1 cellular context compared by ENCODE assay signal in the genomic region with DNA sequence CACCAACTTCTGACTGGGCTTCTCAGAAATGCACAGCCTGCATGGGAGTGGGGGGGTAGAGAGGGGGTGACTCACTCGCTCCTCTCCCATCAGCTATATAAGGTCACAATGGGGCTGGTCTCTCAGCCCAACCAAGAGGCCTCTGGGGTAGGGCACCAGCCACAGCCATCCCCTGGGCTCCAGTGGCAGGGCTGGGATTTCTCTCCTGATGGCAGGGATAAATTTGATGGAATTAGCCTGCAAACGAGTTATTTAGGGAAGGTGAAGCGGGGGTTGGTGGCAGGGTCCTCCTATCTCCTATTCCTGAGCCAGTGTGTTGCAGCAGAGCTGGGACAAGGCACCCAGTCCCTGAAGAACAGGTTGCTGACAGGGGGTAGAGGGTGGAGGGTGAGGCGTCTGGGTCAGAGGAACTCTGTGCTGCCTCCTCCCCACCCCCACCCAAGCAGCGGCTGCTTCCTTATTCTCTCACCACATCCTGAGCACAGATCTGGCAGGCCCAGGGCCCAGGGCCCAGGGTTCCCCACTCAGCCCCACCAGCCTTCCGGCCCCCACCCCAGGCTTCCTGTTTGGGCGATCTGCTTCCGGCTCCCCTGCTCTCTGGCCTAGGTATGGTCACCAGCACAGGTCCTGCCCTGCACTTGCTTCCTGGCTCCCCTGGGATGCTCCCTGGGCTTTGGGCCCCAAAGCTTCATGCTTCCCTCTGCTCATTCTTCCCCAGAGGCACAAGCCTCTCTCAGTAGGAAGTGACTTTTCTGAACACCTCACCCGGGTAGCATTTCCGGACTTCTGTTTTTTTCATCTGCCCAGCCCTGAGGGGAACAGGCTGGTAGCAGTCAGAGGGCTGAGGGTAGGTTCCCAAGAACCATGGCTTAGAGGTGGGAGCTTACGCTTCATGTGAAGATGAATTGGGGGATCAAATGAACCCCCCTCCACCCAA.
A peak's percentile ranks its signal among the peaks of the same experiment; 100 is the strongest.
TF ChIP-seq lines count a peak whose summit lies in the region.

No MANE protein-coding gene starts in this region.

TF ChIP-seq in GM12878, 131 proteins besides CTCF, POLR2A, EP300 and RAD21 (continued from another document and continues in another):
- no peak for TF ChIP-seq YBX1 (IDR thresholded peaks at IDR 0.05)
- TF ChIP-seq, protein P1, sequence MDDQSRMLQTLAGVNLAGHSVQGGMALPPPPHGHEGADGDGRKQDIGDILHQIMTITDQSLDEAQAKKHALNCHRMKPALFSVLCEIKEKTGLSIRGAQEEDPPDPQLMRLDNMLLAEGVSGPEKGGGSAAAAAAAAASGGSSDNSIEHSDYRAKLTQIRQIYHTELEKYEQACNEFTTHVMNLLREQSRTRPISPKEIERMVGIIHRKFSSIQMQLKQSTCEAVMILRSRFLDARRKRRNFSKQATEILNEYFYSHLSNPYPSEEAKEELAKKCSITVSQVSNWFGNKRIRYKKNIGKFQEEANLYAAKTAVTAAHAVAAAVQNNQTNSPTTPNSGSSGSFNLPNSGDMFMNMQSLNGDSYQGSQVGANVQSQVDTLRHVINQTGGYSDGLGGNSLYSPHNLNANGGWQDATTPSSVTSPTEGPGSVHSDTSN (IDR thresholded peaks at IDR 0.05; ENCODE audit: insufficient replicate concordance, low read depth, low read length) = no peak
- TF ChIP-seq, protein P2, sequence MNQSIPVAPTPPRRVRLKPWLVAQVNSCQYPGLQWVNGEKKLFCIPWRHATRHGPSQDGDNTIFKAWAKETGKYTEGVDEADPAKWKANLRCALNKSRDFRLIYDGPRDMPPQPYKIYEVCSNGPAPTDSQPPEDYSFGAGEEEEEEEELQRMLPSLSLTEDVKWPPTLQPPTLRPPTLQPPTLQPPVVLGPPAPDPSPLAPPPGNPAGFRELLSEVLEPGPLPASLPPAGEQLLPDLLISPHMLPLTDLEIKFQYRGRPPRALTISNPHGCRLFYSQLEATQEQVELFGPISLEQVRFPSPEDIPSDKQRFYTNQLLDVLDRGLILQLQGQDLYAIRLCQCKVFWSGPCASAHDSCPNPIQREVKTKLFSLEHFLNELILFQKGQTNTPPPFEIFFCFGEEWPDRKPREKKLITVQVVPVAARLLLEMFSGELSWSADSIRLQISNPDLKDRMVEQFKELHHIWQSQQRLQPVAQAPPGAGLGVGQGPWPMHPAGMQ (IDR thresholded peaks at IDR 0.05; ENCODE audit: borderline replicate concordance) = no peak
- no peak; the same call in 1 of the 2 replicates for TF ChIP-seq SIN3A (IDR thresholded peaks at IDR 0.05; ENCODE audit: low read depth, low read length)
- TF ChIP-seq TCF12 (IDR thresholded peaks at IDR 0.05; ENCODE audit: low read depth, low read length) = peak; percentile 78
- TF ChIP-seq KLF5 (IDR thresholded peaks at IDR 0.05; ENCODE audit: partially characterized antibody) = no peak
- TF ChIP-seq, protein P3, sequence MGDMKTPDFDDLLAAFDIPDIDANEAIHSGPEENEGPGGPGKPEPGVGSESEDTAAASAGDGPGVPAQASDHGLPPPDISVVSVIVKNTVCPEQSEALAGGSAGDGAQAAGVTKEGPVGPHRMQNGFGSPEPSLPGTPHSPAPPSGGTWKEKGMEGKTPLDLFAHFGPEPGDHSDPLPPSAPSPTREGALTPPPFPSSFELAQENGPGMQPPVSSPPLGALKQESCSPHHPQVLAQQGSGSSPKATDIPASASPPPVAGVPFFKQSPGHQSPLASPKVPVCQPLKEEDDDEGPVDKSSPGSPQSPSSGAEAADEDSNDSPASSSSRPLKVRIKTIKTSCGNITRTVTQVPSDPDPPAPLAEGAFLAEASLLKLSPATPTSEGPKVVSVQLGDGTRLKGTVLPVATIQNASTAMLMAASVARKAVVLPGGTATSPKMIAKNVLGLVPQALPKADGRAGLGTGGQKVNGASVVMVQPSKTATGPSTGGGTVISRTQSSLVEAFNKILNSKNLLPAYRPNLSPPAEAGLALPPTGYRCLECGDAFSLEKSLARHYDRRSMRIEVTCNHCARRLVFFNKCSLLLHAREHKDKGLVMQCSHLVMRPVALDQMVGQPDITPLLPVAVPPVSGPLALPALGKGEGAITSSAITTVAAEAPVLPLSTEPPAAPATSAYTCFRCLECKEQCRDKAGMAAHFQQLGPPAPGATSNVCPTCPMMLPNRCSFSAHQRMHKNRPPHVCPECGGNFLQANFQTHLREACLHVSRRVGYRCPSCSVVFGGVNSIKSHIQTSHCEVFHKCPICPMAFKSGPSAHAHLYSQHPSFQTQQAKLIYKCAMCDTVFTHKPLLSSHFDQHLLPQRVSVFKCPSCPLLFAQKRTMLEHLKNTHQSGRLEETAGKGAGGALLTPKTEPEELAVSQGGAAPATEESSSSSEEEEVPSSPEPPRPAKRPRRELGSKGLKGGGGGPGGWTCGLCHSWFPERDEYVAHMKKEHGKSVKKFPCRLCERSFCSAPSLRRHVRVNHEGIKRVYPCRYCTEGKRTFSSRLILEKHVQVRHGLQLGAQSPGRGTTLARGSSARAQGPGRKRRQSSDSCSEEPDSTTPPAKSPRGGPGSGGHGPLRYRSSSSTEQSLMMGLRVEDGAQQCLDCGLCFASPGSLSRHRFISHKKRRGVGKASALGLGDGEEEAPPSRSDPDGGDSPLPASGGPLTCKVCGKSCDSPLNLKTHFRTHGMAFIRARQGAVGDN (IDR thresholded peaks at IDR 0.05) = peak; percentile 83
- TF ChIP-seq NRF1 (conservative IDR thresholded peaks at IDR 0.05; ENCODE audit: low read depth, low read length) = no peak
- no peak for TF ChIP-seq PRDM15 (CRISPR knock-in tag; IDR thresholded peaks at IDR 0.05)
- TF ChIP-seq ZNF384 (IDR thresholded peaks at IDR 0.05; ENCODE audit: borderline replicate concordance, low read depth, low read length) = peak; percentile 74
- TF ChIP-seq BRCA1 (IDR thresholded peaks at IDR 0.05; ENCODE audit: low read depth, low read length) = no peak
- no peak for TF ChIP-seq ATF2 (IDR thresholded peaks at IDR 0.05; ENCODE audit: low read length)
- TF ChIP-seq, protein P4, sequence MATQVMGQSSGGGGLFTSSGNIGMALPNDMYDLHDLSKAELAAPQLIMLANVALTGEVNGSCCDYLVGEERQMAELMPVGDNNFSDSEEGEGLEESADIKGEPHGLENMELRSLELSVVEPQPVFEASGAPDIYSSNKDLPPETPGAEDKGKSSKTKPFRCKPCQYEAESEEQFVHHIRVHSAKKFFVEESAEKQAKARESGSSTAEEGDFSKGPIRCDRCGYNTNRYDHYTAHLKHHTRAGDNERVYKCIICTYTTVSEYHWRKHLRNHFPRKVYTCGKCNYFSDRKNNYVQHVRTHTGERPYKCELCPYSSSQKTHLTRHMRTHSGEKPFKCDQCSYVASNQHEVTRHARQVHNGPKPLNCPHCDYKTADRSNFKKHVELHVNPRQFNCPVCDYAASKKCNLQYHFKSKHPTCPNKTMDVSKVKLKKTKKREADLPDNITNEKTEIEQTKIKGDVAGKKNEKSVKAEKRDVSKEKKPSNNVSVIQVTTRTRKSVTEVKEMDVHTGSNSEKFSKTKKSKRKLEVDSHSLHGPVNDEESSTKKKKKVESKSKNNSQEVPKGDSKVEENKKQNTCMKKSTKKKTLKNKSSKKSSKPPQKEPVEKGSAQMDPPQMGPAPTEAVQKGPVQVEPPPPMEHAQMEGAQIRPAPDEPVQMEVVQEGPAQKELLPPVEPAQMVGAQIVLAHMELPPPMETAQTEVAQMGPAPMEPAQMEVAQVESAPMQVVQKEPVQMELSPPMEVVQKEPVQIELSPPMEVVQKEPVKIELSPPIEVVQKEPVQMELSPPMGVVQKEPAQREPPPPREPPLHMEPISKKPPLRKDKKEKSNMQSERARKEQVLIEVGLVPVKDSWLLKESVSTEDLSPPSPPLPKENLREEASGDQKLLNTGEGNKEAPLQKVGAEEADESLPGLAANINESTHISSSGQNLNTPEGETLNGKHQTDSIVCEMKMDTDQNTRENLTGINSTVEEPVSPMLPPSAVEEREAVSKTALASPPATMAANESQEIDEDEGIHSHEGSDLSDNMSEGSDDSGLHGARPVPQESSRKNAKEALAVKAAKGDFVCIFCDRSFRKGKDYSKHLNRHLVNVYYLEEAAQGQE (IDR thresholded peaks at IDR 0.05; ENCODE audit: low read depth, low read length) = 0 out of 2 replicates have a peak, but pooled peaks have one; percentile 22
- TF ChIP-seq IKZF1 (conservative IDR thresholded peaks at IDR 0.05) = peak; percentile 95
- peak; percentile 58 for TF ChIP-seq NR2F1 (conservative IDR thresholded peaks at IDR 0.05)
- TF ChIP-seq, protein P5, sequence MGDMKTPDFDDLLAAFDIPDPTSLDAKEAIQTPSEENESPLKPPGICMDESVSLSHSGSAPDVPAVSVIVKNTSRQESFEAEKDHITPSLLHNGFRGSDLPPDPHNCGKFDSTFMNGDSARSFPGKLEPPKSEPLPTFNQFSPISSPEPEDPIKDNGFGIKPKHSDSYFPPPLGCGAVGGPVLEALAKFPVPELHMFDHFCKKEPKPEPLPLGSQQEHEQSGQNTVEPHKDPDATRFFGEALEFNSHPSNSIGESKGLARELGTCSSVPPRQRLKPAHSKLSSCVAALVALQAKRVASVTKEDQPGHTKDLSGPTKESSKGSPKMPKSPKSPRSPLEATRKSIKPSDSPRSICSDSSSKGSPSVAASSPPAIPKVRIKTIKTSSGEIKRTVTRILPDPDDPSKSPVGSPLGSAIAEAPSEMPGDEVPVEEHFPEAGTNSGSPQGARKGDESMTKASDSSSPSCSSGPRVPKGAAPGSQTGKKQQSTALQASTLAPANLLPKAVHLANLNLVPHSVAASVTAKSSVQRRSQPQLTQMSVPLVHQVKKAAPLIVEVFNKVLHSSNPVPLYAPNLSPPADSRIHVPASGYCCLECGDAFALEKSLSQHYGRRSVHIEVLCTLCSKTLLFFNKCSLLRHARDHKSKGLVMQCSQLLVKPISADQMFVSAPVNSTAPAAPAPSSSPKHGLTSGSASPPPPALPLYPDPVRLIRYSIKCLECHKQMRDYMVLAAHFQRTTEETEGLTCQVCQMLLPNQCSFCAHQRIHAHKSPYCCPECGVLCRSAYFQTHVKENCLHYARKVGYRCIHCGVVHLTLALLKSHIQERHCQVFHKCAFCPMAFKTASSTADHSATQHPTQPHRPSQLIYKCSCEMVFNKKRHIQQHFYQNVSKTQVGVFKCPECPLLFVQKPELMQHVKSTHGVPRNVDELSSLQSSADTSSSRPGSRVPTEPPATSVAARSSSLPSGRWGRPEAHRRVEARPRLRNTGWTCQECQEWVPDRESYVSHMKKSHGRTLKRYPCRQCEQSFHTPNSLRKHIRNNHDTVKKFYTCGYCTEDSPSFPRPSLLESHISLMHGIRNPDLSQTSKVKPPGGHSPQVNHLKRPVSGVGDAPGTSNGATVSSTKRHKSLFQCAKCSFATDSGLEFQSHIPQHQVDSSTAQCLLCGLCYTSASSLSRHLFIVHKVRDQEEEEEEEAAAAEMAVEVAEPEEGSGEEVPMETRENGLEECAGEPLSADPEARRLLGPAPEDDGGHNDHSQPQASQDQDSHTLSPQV (IDR thresholded peaks at IDR 0.05) = no peak
- TF ChIP-seq, protein P6, sequence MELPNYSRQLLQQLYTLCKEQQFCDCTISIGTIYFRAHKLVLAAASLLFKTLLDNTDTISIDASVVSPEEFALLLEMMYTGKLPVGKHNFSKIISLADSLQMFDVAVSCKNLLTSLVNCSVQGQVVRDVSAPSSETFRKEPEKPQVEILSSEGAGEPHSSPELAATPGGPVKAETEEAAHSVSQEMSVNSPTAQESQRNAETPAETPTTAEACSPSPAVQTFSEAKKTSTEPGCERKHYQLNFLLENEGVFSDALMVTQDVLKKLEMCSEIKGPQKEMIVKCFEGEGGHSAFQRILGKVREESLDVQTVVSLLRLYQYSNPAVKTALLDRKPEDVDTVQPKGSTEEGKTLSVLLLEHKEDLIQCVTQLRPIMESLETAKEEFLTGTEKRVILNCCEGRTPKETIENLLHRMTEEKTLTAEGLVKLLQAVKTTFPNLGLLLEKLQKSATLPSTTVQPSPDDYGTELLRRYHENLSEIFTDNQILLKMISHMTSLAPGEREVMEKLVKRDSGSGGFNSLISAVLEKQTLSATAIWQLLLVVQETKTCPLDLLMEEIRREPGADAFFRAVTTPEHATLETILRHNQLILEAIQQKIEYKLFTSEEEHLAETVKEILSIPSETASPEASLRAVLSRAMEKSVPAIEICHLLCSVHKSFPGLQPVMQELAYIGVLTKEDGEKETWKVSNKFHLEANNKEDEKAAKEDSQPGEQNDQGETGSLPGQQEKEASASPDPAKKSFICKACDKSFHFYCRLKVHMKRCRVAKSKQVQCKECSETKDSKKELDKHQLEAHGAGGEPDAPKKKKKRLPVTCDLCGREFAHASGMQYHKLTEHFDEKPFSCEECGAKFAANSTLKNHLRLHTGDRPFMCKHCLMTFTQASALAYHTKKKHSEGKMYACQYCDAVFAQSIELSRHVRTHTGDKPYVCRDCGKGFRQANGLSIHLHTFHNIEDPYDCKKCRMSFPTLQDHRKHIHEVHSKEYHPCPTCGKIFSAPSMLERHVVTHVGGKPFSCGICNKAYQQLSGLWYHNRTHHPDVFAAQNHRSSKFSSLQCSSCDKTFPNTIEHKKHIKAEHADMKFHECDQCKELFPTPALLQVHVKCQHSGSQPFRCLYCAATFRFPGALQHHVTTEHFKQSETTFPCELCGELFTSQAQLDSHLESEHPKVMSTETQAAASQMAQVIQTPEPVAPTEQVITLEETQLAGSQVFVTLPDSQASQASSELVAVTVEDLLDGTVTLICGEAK (IDR thresholded peaks at IDR 0.05; ENCODE audit: borderline replicate concordance) = peak; percentile 89; the same call in 1 of the 2 replicates
- TF ChIP-seq RFX5 (IDR thresholded peaks at IDR 0.05; ENCODE audit: low read depth, low read length) = 0 out of 2 replicates have a peak, but pooled peaks have one; percentile 14
- TF ChIP-seq TARDBP (IDR thresholded peaks at IDR 0.05; ENCODE audit: borderline replicate concordance) = no peak; the same call in 1 of the 2 replicates
- 0 out of 2 replicates have a peak, but pooled peaks have one; percentile 18 for TF ChIP-seq HCFC1 (IDR thresholded peaks at IDR 0.05; ENCODE audit: low read length)
